ENCODE assay signal across 16 cellular contexts in genomic region chr20:64241061-64241460, GRCh38.
"Had no signal": no experiment of that assay in that cellular context is flagged by ENCODE, and none has a peak within 500 bp of the region (broad histone marks: within the 10 kb centered on the region; RNA-seq: fewer than 3 reads in every experiment).

No MANE protein-coding gene starts in this region.

- H3K9me3 Mint-ChIP-seq: activated CD4-positive, alpha-beta memory T cell treated with anti-CD3 and anti-CD28 coated beads, Interleukin-2, amount 10 ng/mL, durations not matched to agents 7 days and 5 days; activated naive CD8-positive, alpha-beta T cell treated with anti-CD3 and anti-CD28 coated beads, Interleukin-2, amount 50 U/mL, for 24 hours; memory B cell; nephron had no signal

- H3K36me3 Mint-ChIP-seq: memory B cell had no signal

- H3K9me3 ChIP-seq: breast epithelium, gastroesophageal sphincter, ovary, transverse colon had no signal

- H3K4me3 Mint-ChIP-seq: activated CD4-positive, alpha-beta memory T cell treated with anti-CD3 and anti-CD28 coated beads, Interleukin-2, amount 10 ng/mL, durations not matched to agents 7 days and 5 days; activated naive CD8-positive, alpha-beta T cell treated with anti-CD3 and anti-CD28 coated beads, Interleukin-2, amount 50 U/mL, for 24 hours; memory B cell; nephron; T-helper 17 cell had no signal

- ATAC-seq: activated naive CD8-positive, alpha-beta T cell treated with anti-CD3 and anti-CD28 coated beads, Interleukin-2, amount 50 U/mL, for 24 hours; gastroesophageal sphincter; T-helper 17 cell had no signal

- H3K36me3 ChIP-seq: breast epithelium, gastroesophageal sphincter, ovary, transverse colon, WERI-Rb-1 had no signal

- DNase-seq: activated CD4-positive, alpha-beta memory T cell treated with anti-CD3 and anti-CD28 coated beads, Interleukin-2, amount 10 ng/mL, durations not matched to agents 7 days and 5 days; activated CD4-positive, alpha-beta T cell treated with anti-CD3 and anti-CD28 coated beads for 4 hours; activated naive CD4-positive, alpha-beta T cell; activated naive CD8-positive, alpha-beta T cell treated with anti-CD3 and anti-CD28 coated beads, Interleukin-2, amount 50 U/mL, for 24 hours; stimulated activated CD4-positive, alpha-beta T cell treated with anti-CD3 and anti-CD28 coated beads, Interleukin-4, amount 100 ng/mL, for 24 hours; stimulated activated naive CD4-positive, alpha-beta T cell treated with Interleukin-2 at 50 U/mL for 16 hours; substantia nigra; T-helper 17 cell; transverse colon; WERI-Rb-1 had no signal

- H3K27me3 ChIP-seq: ovary had no signal

- H3K4me1 ChIP-seq: breast epithelium, gastroesophageal sphincter, transverse colon had no signal

- H3K4me3 ChIP-seq: breast epithelium, dorsolateral prefrontal cortex, gastroesophageal sphincter, ovary, transverse colon had no signal

- H3K27ac ChIP-seq: breast epithelium, dorsolateral prefrontal cortex, gastroesophageal sphincter, ovary, transverse colon, WERI-Rb-1 had no signal

- H3K27ac Mint-ChIP-seq: activated CD4-positive, alpha-beta memory T cell treated with anti-CD3 and anti-CD28 coated beads, Interleukin-2, amount 10 ng/mL, durations not matched to agents 7 days and 5 days; activated naive CD8-positive, alpha-beta T cell treated with anti-CD3 and anti-CD28 coated beads, Interleukin-2, amount 50 U/mL, for 24 hours; memory B cell; nephron; T-helper 17 cell had no signal

- H3K4me1 Mint-ChIP-seq: activated CD4-positive, alpha-beta memory T cell treated with anti-CD3 and anti-CD28 coated beads, Interleukin-2, amount 10 ng/mL, durations not matched to agents 7 days and 5 days; nephron had no signal
